In the genomic region with DNA sequence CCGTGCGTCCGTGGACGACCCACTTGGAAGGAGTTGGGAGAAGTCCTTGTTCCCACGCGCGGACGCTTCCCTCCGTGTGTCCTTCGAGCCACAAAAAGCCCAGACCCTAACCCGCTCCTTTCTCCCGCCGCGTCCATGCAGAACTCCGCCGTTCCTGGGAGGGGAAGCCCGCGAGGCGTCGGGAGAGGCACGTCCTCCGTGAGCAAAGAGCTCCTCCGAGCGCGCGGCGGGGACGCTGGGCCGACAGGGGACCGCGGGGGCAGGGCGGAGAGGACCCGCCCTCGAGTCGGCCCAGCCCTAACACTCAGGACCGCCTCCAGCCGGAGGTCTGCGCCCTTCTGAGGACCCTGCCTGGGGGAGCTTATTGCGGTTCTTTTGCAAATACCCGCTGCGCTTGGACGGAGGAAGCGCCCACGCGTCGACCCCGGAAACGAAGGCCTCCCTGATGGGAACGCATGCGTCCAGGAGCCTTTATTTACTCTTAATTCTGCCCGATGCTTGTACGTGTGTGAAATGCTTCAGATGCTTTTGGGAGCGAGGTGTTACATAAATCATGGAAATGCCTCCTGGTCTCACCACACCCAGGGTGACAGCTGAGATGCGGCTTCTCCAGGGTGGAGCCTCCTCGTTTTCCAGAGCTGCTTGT, we compare ENCODE assay signal across 8 cellular contexts. TPM values are rescaled to one million over a fixed set of nuclear protein-coding genes. Genes with fewer than 3 reads are reported as not detected.
DNase-seq lines count a peak whose midpoint lies in the region; ATAC-seq, FAIRE-seq and TF ChIP-seq lines count a peak whose summit lies in the region.

No MANE protein-coding gene starts in this region.

- CTCF ChIA-PET in activated CD4-positive, alpha-beta T cell treated with anti-CD3 and anti-CD28 coated beads for 36 hours (lab: Charles Lee): interaction anchor here (1.0 to 1.2 kb wide), 2 partner anchors 10 to 22 kb away, joined by 3 to 4 read pairs; no protein-coding TSS in a partner anchor

- ATAC-seq in activated CD4-positive, alpha-beta T cell treated with anti-CD3 and anti-CD28 coated beads for 36 hours: peak; percentile 57
- peak; percentile 53 for ATAC-seq in stimulated activated effector memory CD8-positive, alpha-beta T cell treated with anti-CD3 and anti-CD28 coated beads, Interleukin-12 subunit alpha, Interleukin-12 subunit beta, amount 100 ng/mL, for 72 hours
- ATAC-seq in GM18873 (IDR thresholded peaks at IDR 0.05; ENCODE audit: low FRiP score, unreplicated experiment): no peak

- POLR2A ChIA-PET in activated CD4-positive, alpha-beta T cell treated with anti-CD3 and anti-CD28 coated beads for 36 hours (lab: Charles Lee): no interaction called here

- peaks cover 7% of the 10 kb centered on the region for H3K4me1 Mint-ChIP-seq in activated CD4-positive, alpha-beta T cell treated with anti-CD3 and anti-CD28 coated beads for 36 hours
- H3K4me1 Mint-ChIP-seq in stimulated activated effector memory CD8-positive, alpha-beta T cell treated with anti-CD3 and anti-CD28 coated beads, Interleukin-12 subunit alpha, Interleukin-12 subunit beta, amount 100 ng/mL, for 72 hours: peaks cover 13% of the 10 kb centered on the region

- intact Hi-C loops in activated CD4-positive, alpha-beta T cell treated with anti-CD3 and anti-CD28 coated beads for 36 hours (cut with DNase I, micrococcal nuclease): no loop called here

- no peak overlapping the region for H3K27ac Mint-ChIP-seq in activated CD4-positive, alpha-beta T cell treated with anti-CD3 and anti-CD28 coated beads for 36 hours
- no peak overlapping the region for H3K27ac Mint-ChIP-seq in stimulated activated effector memory CD8-positive, alpha-beta T cell treated with anti-CD3 and anti-CD28 coated beads, Interleukin-12 subunit alpha, Interleukin-12 subunit beta, amount 100 ng/mL, for 72 hours

- TF ChIP-seq POLR2A in GM12892 (IDR thresholded peaks at IDR 0.05; ENCODE audit: low read depth, low read length): no peak

- FAIRE-seq in GM12892 (lab: Jason Lieb, UNC): no peak

- peaks cover 14% of the 10 kb centered on the region for H3K36me3 Mint-ChIP-seq in activated CD4-positive, alpha-beta T cell treated with anti-CD3 and anti-CD28 coated beads for 36 hours (ENCODE audit: low read depth)
- peaks cover 9% of the 10 kb centered on the region for H3K36me3 Mint-ChIP-seq in stimulated activated effector memory CD8-positive, alpha-beta T cell treated with anti-CD3 and anti-CD28 coated beads, Interleukin-12 subunit alpha, Interleukin-12 subunit beta, amount 100 ng/mL, for 72 hours

- no peaks in the 10 kb centered on the region for H3K27me3 Mint-ChIP-seq in activated CD4-positive, alpha-beta T cell treated with anti-CD3 and anti-CD28 coated beads for 36 hours

- DNase-seq in activated CD4-positive, alpha-beta T cell treated with anti-CD3 and anti-CD28 coated beads for 36 hours: peak; percentile 27
- DNase-seq in activated CD4-positive, alpha-beta T cell treated with anti-CD3 and anti-CD28 coated beads for 4 hours: no peak
- DNase-seq in NCI-H146 treated with DMSO at 0.1 percent for 48 hours (lab: John Stamatoyannopoulos, UW; ENCODE audit: unreplicated experiment) (peak; percentile 16), amniotic epithelial cell (ENCODE audit: low read depth) (peak; percentile 73), iPS-NIHi11 (ENCODE audit: low spot score) (peak; percentile 72), GM12892 (ENCODE audit: insufficient read length) (no peak)
- no peak for DNase-seq in stimulated activated effector memory CD8-positive, alpha-beta T cell treated with anti-CD3 and anti-CD28 coated beads, Interleukin-12 subunit alpha, Interleukin-12 subunit beta, amount 100 ng/mL, for 72 hours (ENCODE audit: low spot score in 2 of 2)

- peak overlapping the region; percentile 79 for H3K4me3 Mint-ChIP-seq in activated CD4-positive, alpha-beta T cell treated with anti-CD3 and anti-CD28 coated beads for 36 hours
- peak overlapping the region; percentile 74 for H3K4me3 Mint-ChIP-seq in stimulated activated effector memory CD8-positive, alpha-beta T cell treated with anti-CD3 and anti-CD28 coated beads, Interleukin-12 subunit alpha, Interleukin-12 subunit beta, amount 100 ng/mL, for 72 hours

- H3K9me3 Mint-ChIP-seq in activated CD4-positive, alpha-beta T cell treated with anti-CD3 and anti-CD28 coated beads for 36 hours (ENCODE audit: low read depth): no peaks in the 10 kb centered on the region
- no peaks in the 10 kb centered on the region for H3K9me3 Mint-ChIP-seq in stimulated activated effector memory CD8-positive, alpha-beta T cell treated with anti-CD3 and anti-CD28 coated beads, Interleukin-12 subunit alpha, Interleukin-12 subunit beta, amount 100 ng/mL, for 72 hours

RNA-seq across cellular contexts. Expression of a gene that starts 32.4 kb away (rescaled TPM):
- 10 to 100 TPM; 60.9 to 74.1 TPM for total RNA-seq in activated CD4-positive, alpha-beta T cell treated with anti-CD3 and anti-CD28 coated beads for 36 hours
- polyA plus RNA-seq in GM12892 (2012; ENCODE audit: missing spikeins): 36.5 TPM

Comparison
In these comparisons a context has a peak if more than half of its experiments do, and no peak if none do; other contexts are left out.
1. DNase-seq: peak in activated CD4-positive, alpha-beta T cell treated with anti-CD3 and anti-CD28 coated beads for 36 hours (single experiment), NCI-H146 treated with DMSO at 0.1 percent for 48 hours (single experiment), amniotic epithelial cell (single experiment) and iPS-NIHi11 (single experiment); none in activated CD4-positive, alpha-beta T cell treated with anti-CD3 and anti-CD28 coated beads for 4 hours (0 of 2), stimulated activated effector memory CD8-positive, alpha-beta T cell treated with anti-CD3 and anti-CD28 coated beads, Interleukin-12 subunit alpha, Interleukin-12 subunit beta, amount 100 ng/mL, for 72 hours (0 of 2) and GM12892 (single experiment).